In genomic region chr9:132694144-132694543, GRCh38 we compare ENCODE assay signal across 9 cellular contexts. TPM values are rescaled to one million over a fixed set of nuclear protein-coding genes. Genes with fewer than 3 reads are reported as not detected.
A peak's percentile ranks its signal among the peaks of the same experiment; 100 is the strongest.
DNase-seq lines count a peak whose midpoint lies in the region; ATAC-seq and TF ChIP-seq lines count a peak whose summit lies in the region.
"Had no signal": no experiment of that assay in that cellular context is flagged by ENCODE, and none has a peak within 500 bp of the region (broad histone marks: within the 10 kb centered on the region; RNA-seq: fewer than 3 reads in every experiment).

No MANE protein-coding gene starts in this region.

- H3K36me3 ChIP-seq in cardiac muscle cell, result peaks cover 12% of the 10 kb centered on the region

- H3K4me1 Mint-ChIP-seq in stimulated activated naive CD8-positive, alpha-beta T cell treated with anti-CD3 and anti-CD28 coated beads, Interleukin-15, amount 100 ng/mL, for 72 hours, result no peaks in the 10 kb centered on the region

- H3K27ac ChIP-seq in cardiac muscle cell, result no peak overlapping the region

- peak overlapping the region in 1 of 2 donors; percentile 50 for H3K27ac Mint-ChIP-seq in stimulated activated naive CD8-positive, alpha-beta T cell treated with anti-CD3 and anti-CD28 coated beads, Interleukin-15, amount 100 ng/mL, for 72 hours

- ATAC-seq in Right ventricle myocardium inferior (no peak), GM19395 (IDR thresholded peaks at IDR 0.05; ENCODE audit: unreplicated experiment) (no peak), HG03342 (IDR thresholded peaks at IDR 0.05; ENCODE audit: unreplicated experiment) (no peak), HG03108 (IDR thresholded peaks at IDR 0.05; ENCODE audit: unreplicated experiment) (no peak)
- peak; percentile 86 for ATAC-seq in stimulated activated naive CD8-positive, alpha-beta T cell treated with anti-CD3 and anti-CD28 coated beads, Interleukin-15, amount 100 ng/mL, for 72 hours

- peaks cover 34 to 40% of the 10 kb centered on the region in 2 donors for H3K9me3 Mint-ChIP-seq in stimulated activated naive CD8-positive, alpha-beta T cell treated with anti-CD3 and anti-CD28 coated beads, Interleukin-15, amount 100 ng/mL, for 72 hours

- no peaks in the 10 kb centered on the region for H3K4me1 ChIP-seq in cardiac muscle cell (ENCODE audit: low read depth)

- peak; percentile 7 for TF ChIP-seq CTCF in cardiac muscle cell (IDR thresholded peaks at IDR 0.05; ENCODE audit: low read depth, low read length)
- TF ChIP-seq CTCF in epithelial cell of esophagus (IDR thresholded peaks at IDR 0.05; ENCODE audit: insufficient read depth, low read depth, low read length, missing control alignments), result peak; percentile 30

- intact Hi-C loops in Right ventricle myocardium inferior (cut with DNase I), result no loop called here

- no peaks in the 10 kb centered on the region for H3K27me3 ChIP-seq in cardiac muscle cell

- DNase-seq in cardiac muscle cell (ENCODE audit: low read depth in 1 of 2, low spot score in 1 of 2) (peak in 1 of 2 donors; percentile 20), Right ventricle myocardium inferior (ENCODE audit: missing footprints) (no peak), MV-4-11 (lab: John Stamatoyannopoulos, UW) (peak; percentile 49), epithelial cell of esophagus (ENCODE audit: low read depth) (peak; percentile 52)
- no peak for DNase-seq in stimulated activated naive CD8-positive, alpha-beta T cell treated with anti-CD3 and anti-CD28 coated beads, Interleukin-15, amount 100 ng/mL, for 72 hours
- DNase-seq: amniotic stem cell had no signal

- no peak overlapping the region for H3K4me3 Mint-ChIP-seq in stimulated activated naive CD8-positive, alpha-beta T cell treated with anti-CD3 and anti-CD28 coated beads, Interleukin-15, amount 100 ng/mL, for 72 hours

- H3K4me3 ChIP-seq in cardiac muscle cell, result no peak overlapping the region
- no peak overlapping the region for H3K4me3 ChIP-seq in epithelial cell of esophagus (ENCODE audit: low read length)

- H3K27me3 Mint-ChIP-seq in stimulated activated naive CD8-positive, alpha-beta T cell treated with anti-CD3 and anti-CD28 coated beads, Interleukin-15, amount 100 ng/mL, for 72 hours, result peaks cover 7% of the 10 kb centered on the region

- no peaks in the 10 kb centered on the region for H3K9me3 ChIP-seq in cardiac muscle cell (ENCODE audit: low read depth)

RNA-seq across cellular contexts. Expression of gene GTF3C4, which starts 23.9 kb away (rescaled TPM):
- total RNA-seq in cardiac muscle cell (10.7 and 12.9 TPM in 2 replicates), Right ventricle myocardium inferior (8.8 TPM)
- 8.3 and 9.2 TPM in 2 replicates for polyA plus RNA-seq in cardiac muscle cell

RNA-seq across cellular contexts. Expression of gene DDX31, which starts 24.4 kb away (rescaled TPM):
- total RNA-seq in cardiac muscle cell, result 9.1 and 15.8 TPM in 2 replicates
- polyA plus RNA-seq in cardiac muscle cell, result 4.9 and 5.8 TPM in 2 replicates
- 4.7 TPM for total RNA-seq in Right ventricle myocardium inferior

Comparison
In these comparisons a context has a peak if more than half of its experiments do, and no peak if none do; other contexts are left out.
1. DNase-seq: peak in MV-4-11 (single experiment) and epithelial cell of esophagus (single experiment); none in Right ventricle myocardium inferior (single experiment) and stimulated activated naive CD8-positive, alpha-beta T cell treated with anti-CD3 and anti-CD28 coated beads, Interleukin-15, amount 100 ng/mL, for 72 hours (0 of 2).